ENCODE assay signal across 2 cellular contexts in genomic region chr5:61051267-61051666, GRCh38.
TF ChIP-seq lines count a peak whose summit lies in the region.

No MANE protein-coding gene starts in this region.

TF ChIP-seq in endothelial cell of umbilical vein, 7 proteins besides CTCF, POLR2A, EP300 and RAD21 (continued from another document):
- TF ChIP-seq JUN (IDR thresholded peaks at IDR 0.05; ENCODE audit: borderline replicate concordance, insufficient read depth, insufficient read length, low read depth): peak; percentile 84
TF ChIP-seq in endothelial cell of umbilical vein: peak in this region for 3.

TF ChIP-seq in WTC11, 78 proteins besides CTCF, POLR2A, EP300 and RAD21 (continued from another document):
- TF ChIP-seq PRDM15 (CRISPR knock-in tag; IDR thresholded peaks at IDR 0.05): no peak
- no peak for TF ChIP-seq ATF2 (CRISPR knock-in tag; IDR thresholded peaks at IDR 0.05; ENCODE audit: borderline replicate concordance, low read depth)
- TF ChIP-seq JAZF1 (CRISPR knock-in tag; IDR thresholded peaks at IDR 0.05): no peak
- TF ChIP-seq ZNF232 (CRISPR knock-in tag; IDR thresholded peaks at IDR 0.05): no peak
- TF ChIP-seq ZNF317 (CRISPR knock-in tag; IDR thresholded peaks at IDR 0.05; ENCODE audit: borderline replicate concordance, low read depth): no peak
